1 cellular context compared by ENCODE assay signal in genomic region chrX:130299279-130300009, GRCh38.
TF ChIP-seq lines count a peak whose summit lies in the region.

No MANE protein-coding gene starts in this region.

TF ChIP-seq in WTC11, 78 proteins besides CTCF, POLR2A, EP300 and RAD21 (continued from another document):
- no peak for TF ChIP-seq ZNF281 (CRISPR knock-in tag; IDR thresholded peaks at IDR 0.05)
- no peak for TF ChIP-seq FOXK1 (CRISPR knock-in tag; IDR thresholded peaks at IDR 0.05)
- TF ChIP-seq HMGXB4 (CRISPR knock-in tag; IDR thresholded peaks at IDR 0.05) = no peak
- TF ChIP-seq E2F5 (CRISPR knock-in tag; IDR thresholded peaks at IDR 0.05) = no peak
- no peak for TF ChIP-seq ZNF425 (CRISPR knock-in tag; conservative IDR thresholded peaks at IDR 0.05)
- no peak for TF ChIP-seq PRRX2 (CRISPR knock-in tag; IDR thresholded peaks at IDR 0.05)
- no peak for TF ChIP-seq CBFB (CRISPR knock-in tag; IDR thresholded peaks at IDR 0.05; ENCODE audit: low read depth)
